ENCODE assay signal across 12 cellular contexts in genomic region chr1:85583355-85584263, GRCh38. TPM values are rescaled to one million over a fixed set of nuclear protein-coding genes. Genes with fewer than 3 reads are reported as not detected.
A peak's percentile ranks its signal among the peaks of the same experiment; 100 is the strongest.
DNase-seq lines count a peak whose midpoint lies in the region; ATAC-seq and TF ChIP-seq lines count a peak whose summit lies in the region.
"Had no signal": no experiment of that assay in that cellular context is flagged by ENCODE, and none has a peak within 500 bp of the region (broad histone marks: within the 10 kb centered on the region; RNA-seq: fewer than 3 reads in every experiment).

No MANE protein-coding gene starts in this region.

- no peak for TF ChIP-seq POLR2A in heart left ventricle (IDR thresholded peaks at IDR 0.05)

- TF ChIP-seq CTCF in heart left ventricle (IDR thresholded peaks at IDR 0.05), result peak in 1 of 12 donors; percentile 2
- TF ChIP-seq CTCF in upper lobe of right lung (IDR thresholded peaks at IDR 0.05), result no peak
- no peak for TF ChIP-seq CTCF in A673 (conservative IDR thresholded peaks at IDR 0.05; ENCODE audit: low read depth, low read length)

- H3K4me3 ChIP-seq in heart left ventricle (peak overlapping the region in 10 of 12 donors; percentile 67 to 94 (median 85)), ectodermal cell (ENCODE audit: insufficient read depth, low read depth, low read length) (peak overlapping the region; percentile 97), muscle layer of colon (ENCODE audit: low read depth in 1 of 2, low read length in 2 of 2) (peak overlapping the region in 1 of 2 donors; percentile 89), upper lobe of right lung (peak overlapping the region; percentile 59), A673 (ENCODE audit: low read depth, low read length, poor library complexity, severe bottlenecking) (no peak overlapping the region)

- H3K4me1 ChIP-seq in heart left ventricle, result peaks cover 0 to 45% (median 25%) of the 10 kb centered on the region in 12 donors
- H3K4me1 ChIP-seq in ectodermal cell (ENCODE audit: control insufficient read depth, insufficient read depth, low read length), result peaks cover 38% of the 10 kb centered on the region
- H3K4me1 ChIP-seq in muscle layer of colon (ENCODE audit: insufficient read depth, low read length), result peaks cover 40% of the 10 kb centered on the region
- H3K4me1 ChIP-seq in upper lobe of right lung, result peaks cover 37% of the 10 kb centered on the region
- H3K4me1 ChIP-seq in A673 (ENCODE audit: insufficient read depth, low read length, poor library complexity, severe bottlenecking), result peaks cover 43% of the 10 kb centered on the region
- H3K4me1 ChIP-seq: parathyroid adenoma had no signal

- DNase-seq in heart left ventricle (no peak), cardiac septum (ENCODE audit: low spot score) (no peak), upper lobe of right lung (no peak), NCI-H2029 (lab: John Stamatoyannopoulos, UW) (no peak), A673 (ENCODE audit: low spot score) (no peak), NCI-H146 treated with DMSO at 0.1 percent for 48 hours (lab: John Stamatoyannopoulos, UW; ENCODE audit: unreplicated experiment) (no peak)
- DNase-seq: 8988T, amygdala, hypothalamus had no signal

- peaks cover 0 to 28% (median 0%) of the 10 kb centered on the region in 9 donors for H3K27me3 ChIP-seq in heart left ventricle
- peaks cover 13% of the 10 kb centered on the region for H3K27me3 ChIP-seq in ectodermal cell (ENCODE audit: control insufficient read depth, insufficient read depth, low read length, poor library complexity, severe bottlenecking)
- H3K27me3 ChIP-seq in muscle layer of colon (ENCODE audit: control insufficient read depth in 1 of 2, insufficient read depth in 2 of 2, low read length in 2 of 2), result no peaks in the 10 kb centered on the region
- no peaks in the 10 kb centered on the region for H3K27me3 ChIP-seq in upper lobe of right lung
- H3K27me3 ChIP-seq in A673 (replicated peaks; ENCODE audit: insufficient read depth, low read depth, low read length, poor library complexity), result no peaks in the 10 kb centered on the region

- intact Hi-C loops in heart left ventricle (cut with DNase I), result loop anchor here (5.0 to 10.0 kb wide), 10 partner anchors 71 to 276 kb away; partner anchors contain the start of genes ZNHIT6 (in 3 of the 10) and DDAH1 (in 1 of the 10)
- intact Hi-C loops in cardiac septum (cut with DNase I), result loop anchor here (2.0 to 5.0 kb wide), 3 partner anchors 29 to 124 kb away; partner anchors contain the start of gene ZNHIT6
- intact Hi-C loops in upper lobe of right lung (cut with DNase I), result no loop called here
- intact Hi-C loops in A673 (cut with micrococcal nuclease; ENCODE audit: unreplicated experiment), result loop anchor here (5.0 kb wide), 2 partner anchors 109 to 186 kb away; no protein-coding TSS in a partner anchor

- ATAC-seq in heart left ventricle (no peak), upper lobe of right lung (no peak)

- H3K36me3 ChIP-seq in heart left ventricle (peaks cover 0 to 27% (median 18%) of the 10 kb centered on the region in 9 donors), ectodermal cell (ENCODE audit: control insufficient read depth, insufficient read depth, low read length) (peaks cover 9% of the 10 kb centered on the region), muscle layer of colon (ENCODE audit: insufficient read depth, low read length) (peaks cover 9% of the 10 kb centered on the region), upper lobe of right lung (peaks cover 21% of the 10 kb centered on the region), A673 (ENCODE audit: insufficient read depth, low read length, poor library complexity, severe bottlenecking) (peaks cover 11% of the 10 kb centered on the region)

- no TSS peak for BruUV-seq in A673 (replicated peaks; lab: Mats Ljungman, UMichigan)

- H3K9me3 ChIP-seq in heart left ventricle (peaks cover 0 to 5% (median 0%) of the 10 kb centered on the region in 12 donors), ectodermal cell (ENCODE audit: control insufficient read depth, low read length) (no peaks in the 10 kb centered on the region), muscle layer of colon (ENCODE audit: low read length) (no peaks in the 10 kb centered on the region), upper lobe of right lung (no peaks in the 10 kb centered on the region), A673 (ENCODE audit: low read depth, low read length, poor library complexity, severe bottlenecking) (no peaks in the 10 kb centered on the region)

- H3K27ac ChIP-seq in heart left ventricle (peak overlapping the region in 7 of 12 donors; percentile 8 to 100 (median 94)), ectodermal cell (ENCODE audit: insufficient read depth, low read depth, low read length, poor library complexity, severe bottlenecking) (peak overlapping the region; percentile 72), muscle layer of colon (ENCODE audit: low read depth, low read length) (peak overlapping the region; percentile 61), upper lobe of right lung (peak overlapping the region; percentile 37), A673 (ENCODE audit: low read depth, low read length, poor library complexity, severe bottlenecking) (no peak overlapping the region)
- H3K27ac ChIP-seq: parathyroid adenoma had no signal

- POLR2A ChIA-PET in A673 (lab: Charles Lee; ENCODE audit: low non-redundant PET), result interaction anchor here (0.6 to 0.7 kb wide), 3 partner anchors 31 to 1947 kb away, joined by 3 to 4 read pairs (median 4); no protein-coding TSS in a partner anchor

- 66 to 69% (median 66%) methylated on average over 7 of the region's 7 CpGs for WGBS in heart left ventricle, 4 donors
- WGBS in ectodermal cell, 2 experiments, result 68 to 87% methylated on average over 4 to 6 of the region's 7 CpGs

- no peak overlapping the region for H3K9ac ChIP-seq in muscle layer of colon (ENCODE audit: low read length)
- H3K9ac ChIP-seq: parathyroid adenoma had no signal

- CTCF ChIA-PET in A673 (lab: Charles Lee), result no interaction called here

RNA-seq across cellular contexts. Expression of gene CCN1, which starts 3.0 kb away (rescaled TPM):
- total RNA-seq in heart left ventricle, result 100 to 1,000 TPM in 1 of 9 donors, 10 to 100 TPM in 8; 12.0 to 213 (median 48.9) TPM
- 100 to 1,000 TPM in 1 of 2 donors, 10 to 100 TPM in 1; 31.0 to 253 TPM for polyA plus RNA-seq in heart left ventricle
- 143 TPM for total RNA-seq in cardiac septum
- 90.1 TPM for polyA plus RNA-seq in ectodermal cell (2013, experiment 1 of 4)
- 85.7 TPM for polyA plus RNA-seq in ectodermal cell (2013, experiment 2 of 4)
- polyA plus RNA-seq in ectodermal cell (2013, experiment 3 of 4), result 62.9 TPM
- 55.3 TPM for polyA plus RNA-seq in ectodermal cell (2013, experiment 4 of 4)
- 120 TPM for total RNA-seq in upper lobe of right lung
- 13.5 and 24.3 TPM in 2 replicates for total RNA-seq in A673 (2021)
